13 cellular contexts compared by ENCODE assay signal in the genomic region with DNA sequence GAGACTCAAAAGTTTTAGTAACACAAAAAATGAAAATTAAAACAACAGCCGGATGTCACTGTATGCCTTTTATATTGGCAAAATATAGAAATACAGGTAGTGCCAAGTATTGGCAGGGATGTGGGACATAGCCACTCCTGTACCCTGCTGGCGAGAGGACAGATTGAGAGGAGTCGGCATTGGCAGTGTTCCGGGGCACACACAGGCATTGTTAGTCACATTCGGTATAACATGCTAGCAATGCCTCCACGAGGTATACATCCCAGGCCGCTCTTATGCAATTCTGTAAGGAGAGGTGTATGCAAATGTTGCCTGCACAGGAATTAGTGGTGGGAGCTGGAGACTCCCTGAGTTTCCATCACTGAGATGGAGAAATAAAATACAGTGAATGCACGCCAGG.
"Had no signal": no experiment of that assay in that cellular context is flagged by ENCODE, and none has a peak within 500 bp of the region (broad histone marks: within the 10 kb centered on the region; RNA-seq: fewer than 3 reads in every experiment).

No MANE protein-coding gene starts in this region.

- H3K4me1 Mint-ChIP-seq: activated naive CD4-positive, alpha-beta T cell treated with anti-CD3 and anti-CD28 coated beads, Interleukin-2, amount 10 ng/mL, durations not matched to agents 7 days and 5 days had no signal

- H3K4me3 Mint-ChIP-seq: activated naive CD4-positive, alpha-beta T cell treated with anti-CD3 and anti-CD28 coated beads, Interleukin-2, amount 10 ng/mL, durations not matched to agents 7 days and 5 days; activated T-helper 1 cell treated with anti-CD3 and anti-CD28 coated beads, Interleukin-12 subunit alpha, Interleukin-12 subunit beta, Interleukin-2, Interleukin-4 antibody, amounts not matched to agents 30 ng/mL and 10 ng/mL and 1 ng/mL, durations not matched to agents 14 hours and 24 hours and 36 hours; naive thymus-derived CD8-positive, alpha-beta T cell; stimulated activated memory B cell treated with anti-CD40 and anti-IgM and Interleukin-4, amounts not matched to agents 10 μg/mL and 1 μg/mL and 100 μg/mL, for 72 hours; WTC11 had no signal

- ATAC-seq: heart right ventricle; left lung; naive thymus-derived CD8-positive, alpha-beta T cell; stimulated activated memory B cell treated with anti-CD40 and anti-IgM and Interleukin-4, amounts not matched to agents 10 μg/mL and 1 μg/mL and 100 μg/mL, for 72 hours; WTC11 had no signal

- H3K9me3 Mint-ChIP-seq: activated naive CD4-positive, alpha-beta T cell treated with anti-CD3 and anti-CD28 coated beads, Interleukin-2, amount 10 ng/mL, durations not matched to agents 7 days and 5 days; activated T-helper 1 cell treated with anti-CD3 and anti-CD28 coated beads, Interleukin-12 subunit alpha, Interleukin-12 subunit beta, Interleukin-2, Interleukin-4 antibody, amounts not matched to agents 30 ng/mL and 10 ng/mL and 1 ng/mL, durations not matched to agents 14 hours and 24 hours and 36 hours; naive thymus-derived CD8-positive, alpha-beta T cell; stimulated activated memory B cell treated with anti-CD40 and anti-IgM and Interleukin-4, amounts not matched to agents 10 μg/mL and 1 μg/mL and 100 μg/mL, for 72 hours; WTC11 had no signal

- H3K9me3 ChIP-seq: heart right ventricle, left lung, transverse colon had no signal

- DNase-seq: activated CD8-positive, alpha-beta memory T cell treated with anti-CD3 and anti-CD28 coated beads for 24 hours; activated naive CD4-positive, alpha-beta T cell treated with anti-CD3 and anti-CD28 coated beads, Interleukin-2, amount 10 ng/mL, durations not matched to agents 7 days and 5 days; caudate nucleus; heart right ventricle; left lung; naive thymus-derived CD8-positive, alpha-beta T cell; substantia nigra; T-helper 2 cell; transverse colon had no signal

- H3K27me3 ChIP-seq: heart right ventricle, left lung, transverse colon had no signal

- H3K36me3 ChIP-seq: heart right ventricle, left lung, transverse colon had no signal

- H3K4me3 ChIP-seq: coronary artery, heart right ventricle, left lung, transverse colon had no signal

- H3K36me3 Mint-ChIP-seq: activated naive CD4-positive, alpha-beta T cell treated with anti-CD3 and anti-CD28 coated beads, Interleukin-2, amount 10 ng/mL, durations not matched to agents 7 days and 5 days; naive thymus-derived CD8-positive, alpha-beta T cell; stimulated activated memory B cell treated with anti-CD40 and anti-IgM and Interleukin-4, amounts not matched to agents 10 μg/mL and 1 μg/mL and 100 μg/mL, for 72 hours; WTC11 had no signal

- H3K27ac Mint-ChIP-seq: activated naive CD4-positive, alpha-beta T cell treated with anti-CD3 and anti-CD28 coated beads, Interleukin-2, amount 10 ng/mL, durations not matched to agents 7 days and 5 days; naive thymus-derived CD8-positive, alpha-beta T cell; WTC11 had no signal

- H3K27ac ChIP-seq: coronary artery, heart right ventricle, left lung, transverse colon had no signal

- H3K4me1 ChIP-seq: left lung had no signal
